ENCODE assay signal across 2 cellular contexts in the genomic region with DNA sequence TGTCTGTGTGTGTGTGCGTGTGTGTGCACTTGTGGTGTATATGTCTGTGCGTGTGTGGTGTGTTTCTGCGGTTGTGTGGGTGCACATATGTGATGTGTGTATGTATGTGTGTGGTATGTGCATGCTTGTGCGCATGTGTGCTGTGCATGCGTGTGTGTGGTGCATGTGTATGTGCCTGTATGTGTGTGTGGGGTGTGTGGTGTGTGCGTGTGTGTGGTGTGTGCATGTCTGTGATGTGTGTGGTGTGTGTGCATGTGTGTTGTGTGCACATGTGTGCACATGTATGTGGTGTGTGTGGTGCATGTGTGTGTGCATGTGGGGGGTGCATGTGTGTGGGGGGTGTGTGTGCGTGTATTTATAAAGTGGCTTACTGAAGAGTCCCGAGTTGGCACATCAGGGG.
TF ChIP-seq lines count a peak whose summit lies in the region.

No MANE protein-coding gene starts in this region.

TF ChIP-seq in HEK293T, 16 proteins besides CTCF, POLR2A, EP300 and RAD21:
- no peak for TF ChIP-seq CTBP1 (IDR thresholded peaks at IDR 0.05; ENCODE audit: borderline replicate concordance)
- TF ChIP-seq TARDBP (IDR thresholded peaks at IDR 0.05), result peak; percentile 42; the same call in 1 of the 2 replicates

TF ChIP-seq in K562, 482 proteins besides CTCF, POLR2A, EP300 and RAD21:
- TF ChIP-seq, protein P1, sequence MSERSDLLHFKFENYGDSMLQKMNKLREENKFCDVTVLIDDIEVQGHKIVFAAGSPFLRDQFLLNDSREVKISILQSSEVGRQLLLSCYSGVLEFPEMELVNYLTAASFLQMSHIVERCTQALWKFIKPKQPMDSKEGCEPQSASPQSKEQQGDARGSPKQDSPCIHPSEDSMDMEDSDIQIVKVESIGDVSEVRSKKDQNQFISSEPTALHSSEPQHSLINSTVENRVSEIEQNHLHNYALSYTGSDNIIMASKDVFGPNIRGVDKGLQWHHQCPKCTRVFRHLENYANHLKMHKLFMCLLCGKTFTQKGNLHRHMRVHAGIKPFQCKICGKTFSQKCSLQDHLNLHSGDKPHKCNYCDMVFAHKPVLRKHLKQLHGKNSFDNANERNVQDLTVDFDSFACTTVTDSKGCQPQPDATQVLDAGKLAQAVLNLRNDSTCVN (CRISPR knock-in tag; IDR thresholded peaks at IDR 0.05), result peak; percentile 65; the same call in 1 of the 2 replicates
- no peak for TF ChIP-seq BRD4 (IDR thresholded peaks at IDR 0.05)
- peak; percentile 54 for TF ChIP-seq PHF20 (IDR thresholded peaks at IDR 0.05; ENCODE audit: partially characterized antibody)
- TF ChIP-seq KHSRP (IDR thresholded peaks at IDR 0.05), result no peak
- TF ChIP-seq GATAD2A (IDR thresholded peaks at IDR 0.05), result no peak
- TF ChIP-seq BCOR (IDR thresholded peaks at IDR 0.05), result no peak
- TF ChIP-seq, protein P2, sequence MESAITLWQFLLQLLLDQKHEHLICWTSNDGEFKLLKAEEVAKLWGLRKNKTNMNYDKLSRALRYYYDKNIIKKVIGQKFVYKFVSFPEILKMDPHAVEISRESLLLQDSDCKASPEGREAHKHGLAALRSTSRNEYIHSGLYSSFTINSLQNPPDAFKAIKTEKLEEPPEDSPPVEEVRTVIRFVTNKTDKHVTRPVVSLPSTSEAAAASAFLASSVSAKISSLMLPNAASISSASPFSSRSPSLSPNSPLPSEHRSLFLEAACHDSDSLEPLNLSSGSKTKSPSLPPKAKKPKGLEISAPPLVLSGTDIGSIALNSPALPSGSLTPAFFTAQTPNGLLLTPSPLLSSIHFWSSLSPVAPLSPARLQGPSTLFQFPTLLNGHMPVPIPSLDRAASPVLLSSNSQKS (CRISPR knock-in tag; IDR thresholded peaks at IDR 0.05), result no peak
- TF ChIP-seq ZBTB12 (CRISPR knock-in tag; IDR thresholded peaks at IDR 0.05), result no peak
- TF ChIP-seq OTX1 (CRISPR knock-in tag; IDR thresholded peaks at IDR 0.05), result 0 out of 2 replicates have a peak, but pooled peaks have one; percentile 19
- no peak for TF ChIP-seq XRCC3 (IDR thresholded peaks at IDR 0.05)
- TF ChIP-seq RERE (CRISPR knock-in tag; IDR thresholded peaks at IDR 0.05; ENCODE audit: borderline replicate concordance), result no peak
- no peak for TF ChIP-seq ZFP30 (CRISPR knock-in tag; IDR thresholded peaks at IDR 0.05; ENCODE audit: borderline replicate concordance)
- no peak for TF ChIP-seq MAFG (tag; conservative IDR thresholded peaks at IDR 0.05)
- no peak for TF ChIP-seq SMARCA5 (IDR thresholded peaks at IDR 0.05)
- TF ChIP-seq ELF4 (CRISPR knock-in tag; IDR thresholded peaks at IDR 0.05), result peak; percentile 70
- no peak for TF ChIP-seq ZNF76 (CRISPR knock-in tag; IDR thresholded peaks at IDR 0.05; ENCODE audit: borderline replicate concordance)
- TF ChIP-seq, protein P3, sequence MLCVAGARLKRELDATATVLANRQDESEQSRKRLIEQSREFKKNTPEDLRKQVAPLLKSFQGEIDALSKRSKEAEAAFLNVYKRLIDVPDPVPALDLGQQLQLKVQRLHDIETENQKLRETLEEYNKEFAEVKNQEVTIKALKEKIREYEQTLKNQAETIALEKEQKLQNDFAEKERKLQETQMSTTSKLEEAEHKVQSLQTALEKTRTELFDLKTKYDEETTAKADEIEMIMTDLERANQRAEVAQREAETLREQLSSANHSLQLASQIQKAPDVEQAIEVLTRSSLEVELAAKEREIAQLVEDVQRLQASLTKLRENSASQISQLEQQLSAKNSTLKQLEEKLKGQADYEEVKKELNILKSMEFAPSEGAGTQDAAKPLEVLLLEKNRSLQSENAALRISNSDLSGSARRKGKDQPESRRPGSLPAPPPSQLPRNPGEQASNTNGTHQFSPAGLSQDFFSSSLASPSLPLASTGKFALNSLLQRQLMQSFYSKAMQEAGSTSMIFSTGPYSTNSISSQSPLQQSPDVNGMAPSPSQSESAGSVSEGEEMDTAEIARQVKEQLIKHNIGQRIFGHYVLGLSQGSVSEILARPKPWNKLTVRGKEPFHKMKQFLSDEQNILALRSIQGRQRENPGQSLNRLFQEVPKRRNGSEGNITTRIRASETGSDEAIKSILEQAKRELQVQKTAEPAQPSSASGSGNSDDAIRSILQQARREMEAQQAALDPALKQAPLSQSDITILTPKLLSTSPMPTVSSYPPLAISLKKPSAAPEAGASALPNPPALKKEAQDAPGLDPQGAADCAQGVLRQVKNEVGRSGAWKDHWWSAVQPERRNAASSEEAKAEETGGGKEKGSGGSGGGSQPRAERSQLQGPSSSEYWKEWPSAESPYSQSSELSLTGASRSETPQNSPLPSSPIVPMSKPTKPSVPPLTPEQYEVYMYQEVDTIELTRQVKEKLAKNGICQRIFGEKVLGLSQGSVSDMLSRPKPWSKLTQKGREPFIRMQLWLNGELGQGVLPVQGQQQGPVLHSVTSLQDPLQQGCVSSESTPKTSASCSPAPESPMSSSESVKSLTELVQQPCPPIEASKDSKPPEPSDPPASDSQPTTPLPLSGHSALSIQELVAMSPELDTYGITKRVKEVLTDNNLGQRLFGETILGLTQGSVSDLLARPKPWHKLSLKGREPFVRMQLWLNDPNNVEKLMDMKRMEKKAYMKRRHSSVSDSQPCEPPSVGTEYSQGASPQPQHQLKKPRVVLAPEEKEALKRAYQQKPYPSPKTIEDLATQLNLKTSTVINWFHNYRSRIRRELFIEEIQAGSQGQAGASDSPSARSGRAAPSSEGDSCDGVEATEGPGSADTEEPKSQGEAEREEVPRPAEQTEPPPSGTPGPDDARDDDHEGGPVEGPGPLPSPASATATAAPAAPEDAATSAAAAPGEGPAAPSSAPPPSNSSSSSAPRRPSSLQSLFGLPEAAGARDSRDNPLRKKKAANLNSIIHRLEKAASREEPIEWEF (CRISPR knock-in tag; IDR thresholded peaks at IDR 0.05), result no peak
- TF ChIP-seq FUS (optimal IDR thresholded peaks at IDR 0.05; ENCODE audit: low read depth, low read length), result no peak
- TF ChIP-seq ZNF354B (CRISPR knock-in tag; IDR thresholded peaks at IDR 0.05), result no peak
- no peak for TF ChIP-seq RBM14 (IDR thresholded peaks at IDR 0.05; ENCODE audit: borderline replicate concordance, insufficient read depth, low read depth, low read length)
